ENCODE assay signal across 23 cellular contexts in genomic region chr10:35890970-35891330, GRCh38.
DNase-seq lines count a peak whose midpoint lies in the region; ATAC-seq, FAIRE-seq and TF ChIP-seq lines count a peak whose summit lies in the region.
"Had no signal": no experiment of that assay in that cellular context is flagged by ENCODE, and none has a peak within 500 bp of the region (broad histone marks: within the 10 kb centered on the region; RNA-seq: fewer than 3 reads in every experiment).

No MANE protein-coding gene starts in this region.

- H2AFZ ChIP-seq in mesenchymal stem cell (ENCODE audit: low read depth, low read length) (no peak overlapping the region), smooth muscle cell (ENCODE audit: low read depth) (peak overlapping the region; percentile 16)

- peaks cover 7% of the 10 kb centered on the region for H3K4me1 ChIP-seq in colonic mucosa
- no peaks in the 10 kb centered on the region for H3K4me1 ChIP-seq in mesenchymal stem cell (ENCODE audit: control insufficient read depth, insufficient read depth, low read depth, low read length)
- H3K4me1 ChIP-seq in smooth muscle cell (ENCODE audit: low read depth) = peaks cover 23% of the 10 kb centered on the region
- H3K4me1 ChIP-seq: HAP-1, left ventricle myocardium inferior, thyroid gland had no signal

- no peaks in the 10 kb centered on the region for H3K36me3 Mint-ChIP-seq in mesothelial cell of epicardium
- H3K36me3 Mint-ChIP-seq: activated naive CD4-positive, alpha-beta T cell treated with anti-CD3 and anti-CD28 coated beads, Interleukin-2, amount 10 ng/mL, durations not matched to agents 7 days and 5 days had no signal

- TF ChIP-seq POLR2A in GM12891 (IDR thresholded peaks at IDR 0.05; ENCODE audit: low read depth, low read length) = no peak

- peak overlapping the region; percentile 77 for H4K8ac ChIP-seq in mesenchymal stem cell (ENCODE audit: low read length)

- H3K4me1 Mint-ChIP-seq in mesothelial cell of epicardium = peaks cover 38% of the 10 kb centered on the region
- H3K4me1 Mint-ChIP-seq: activated naive CD4-positive, alpha-beta T cell treated with anti-CD3 and anti-CD28 coated beads, Interleukin-2, amount 10 ng/mL, durations not matched to agents 7 days and 5 days had no signal

- H3K4me3 ChIP-seq in colonic mucosa = no peak overlapping the region
- no peak overlapping the region for H3K4me3 ChIP-seq in mesenchymal stem cell (ENCODE audit: insufficient read depth in 1 of 2, low read depth in 1 of 2, low read length in 2 of 2)
- no peak overlapping the region for H3K4me3 ChIP-seq in smooth muscle cell
- H3K4me3 ChIP-seq: HAP-1, left ventricle myocardium inferior, thyroid gland had no signal

- H4K91ac ChIP-seq in mesenchymal stem cell (ENCODE audit: low read length) = no peak overlapping the region

- H2AK5ac ChIP-seq in mesenchymal stem cell (ENCODE audit: low read length, severe bottlenecking) = no peak overlapping the region

- H3K27ac ChIP-seq in colonic mucosa (peak overlapping the region; percentile 65), mesenchymal stem cell (ENCODE audit: low read length, poor library complexity, severe bottlenecking) (no peak overlapping the region), smooth muscle cell (ENCODE audit: low read depth) (peak overlapping the region; percentile 65)
- H3K27ac ChIP-seq: left ventricle myocardium inferior, thyroid gland had no signal

- no peak overlapping the region for H2BK15ac ChIP-seq in mesenchymal stem cell (ENCODE audit: low read depth, poor library complexity, severe bottlenecking)

- peaks cover 12% of the 10 kb centered on the region for H3K9me3 Mint-ChIP-seq in mesothelial cell of epicardium

- peak overlapping the region in 1 of 2 donors; percentile 13 for H3K9ac ChIP-seq in colonic mucosa (ENCODE audit: low read depth in 2 of 2, low read length in 2 of 2)
- H3K9ac ChIP-seq in mesenchymal stem cell (ENCODE audit: low read length) = no peak overlapping the region
- no peak overlapping the region for H3K9ac ChIP-seq in smooth muscle cell (ENCODE audit: low read depth)

- H3K27me3 Mint-ChIP-seq in mesothelial cell of epicardium (ENCODE audit: low read depth) = peaks cover 5% of the 10 kb centered on the region
- H3K27me3 Mint-ChIP-seq: activated naive CD4-positive, alpha-beta T cell treated with anti-CD3 and anti-CD28 coated beads, Interleukin-2, amount 10 ng/mL, durations not matched to agents 7 days and 5 days had no signal

- intact Hi-C loops in colonic mucosa (cut with DNase I) = no loop called here

- no peak overlapping the region for H2BK5ac ChIP-seq in mesenchymal stem cell (ENCODE audit: low read depth, low read length, poor library complexity, severe bottlenecking)

- no peak for FAIRE-seq in GM12891 (lab: Jason Lieb, UNC)
- FAIRE-seq: G401.6 had no signal

- no peaks in the 10 kb centered on the region for H3K27me3 ChIP-seq in colonic mucosa
- H3K27me3 ChIP-seq in mesenchymal stem cell (ENCODE audit: control insufficient read depth in 1 of 2, insufficient read depth in 1 of 2, low read length in 2 of 2) = no peaks in the 10 kb centered on the region
- peaks cover 2% of the 10 kb centered on the region for H3K27me3 ChIP-seq in smooth muscle cell (ENCODE audit: low read depth)
- H3K27me3 ChIP-seq: thyroid gland had no signal

- H3K18ac ChIP-seq in mesenchymal stem cell (ENCODE audit: low read depth in 1 of 2, low read length in 2 of 2) = no peak overlapping the region

- H3K79me1 ChIP-seq in mesenchymal stem cell (replicated peaks; ENCODE audit: low read length, poor library complexity, severe bottlenecking) = no peaks in the 10 kb centered on the region

- H3K4me3 Mint-ChIP-seq in mesothelial cell of epicardium = no peak overlapping the region
- H3K4me3 Mint-ChIP-seq: activated naive CD4-positive, alpha-beta T cell treated with anti-CD3 and anti-CD28 coated beads, Interleukin-2, amount 10 ng/mL, durations not matched to agents 7 days and 5 days; CD4-positive, alpha-beta T cell had no signal

- DNase-seq in NCI-H82 (lab: John Stamatoyannopoulos, UW) (peak; percentile 68), colonic mucosa (no peak), mesenchymal stem cell (peak; percentile 55), smooth muscle cell (lab: John Stamatoyannopoulos, UW; ENCODE audit: unreplicated experiment) (no peak), GM12891 (ENCODE audit: insufficient read length, low spot score) (no peak), mesothelial cell of epicardium (ENCODE audit: low spot score in 2 of 2, unreplicated experiment in 2 of 2) (no peak), KBM-7 (no peak)
- DNase-seq: activated CD4-positive, alpha-beta T cell treated with anti-CD3 and anti-CD28 coated beads for 48 hours; activated naive CD4-positive, alpha-beta T cell treated with anti-CD3 and anti-CD28 coated beads, Interleukin-2, amount 10 ng/mL, durations not matched to agents 7 days and 5 days; anterior cingulate cortex; CD4-positive, alpha-beta T cell; DMS 273 treated with DMSO at 0.1 percent for 48 hours; left ventricle myocardium inferior; NCI-H146; SIG-M5; stimulated activated CD4-positive, alpha-beta T cell treated with anti-CD3 and anti-CD28 coated beads, Interleukin-4, amount 100 ng/mL, for 24 hours; stimulated activated naive CD4-positive, alpha-beta T cell treated with Interleukin-2 at 50 U/mL for 16 hours; T-helper 1 cell; thyroid gland had no signal

- TF ChIP-seq CTCF in colonic mucosa (IDR thresholded peaks at IDR 0.05) (no peak), smooth muscle cell (IDR thresholded peaks at IDR 0.05; ENCODE audit: borderline replicate concordance, insufficient read depth, poor library complexity, severe bottlenecking) (no peak), mesothelial cell of epicardium (IDR thresholded peaks at IDR 0.05; ENCODE audit: unreplicated experiment) (no peak)

- H3K23ac ChIP-seq in mesenchymal stem cell (ENCODE audit: low read length in 2 of 2) = no peak overlapping the region

- H3K14ac ChIP-seq in mesenchymal stem cell (ENCODE audit: low read length in 2 of 2) = no peak overlapping the region

- no peak overlapping the region for H3K4ac ChIP-seq in mesenchymal stem cell (ENCODE audit: low read depth in 1 of 2, low read length in 2 of 2)

- no peaks in the 10 kb centered on the region for H3K79me2 ChIP-seq in smooth muscle cell (ENCODE audit: low read depth)

- H3K27ac Mint-ChIP-seq in mesothelial cell of epicardium = no peak overlapping the region
- H3K27ac Mint-ChIP-seq: activated naive CD4-positive, alpha-beta T cell treated with anti-CD3 and anti-CD28 coated beads, Interleukin-2, amount 10 ng/mL, durations not matched to agents 7 days and 5 days; CD4-positive, alpha-beta T cell had no signal

- H3K9me3 ChIP-seq in colonic mucosa (no peaks in the 10 kb centered on the region), mesenchymal stem cell (ENCODE audit: control insufficient read depth, low read length) (no peaks in the 10 kb centered on the region), smooth muscle cell (replicated peaks; ENCODE audit: low read depth) (no peaks in the 10 kb centered on the region)
- H3K9me3 ChIP-seq: HAP-1, thyroid gland had no signal

- H3K36me3 ChIP-seq in colonic mucosa (no peaks in the 10 kb centered on the region), mesenchymal stem cell (ENCODE audit: control insufficient read depth in 1 of 2, insufficient read depth in 2 of 2, low read depth in 1 of 2, low read length in 2 of 2) (no peaks in the 10 kb centered on the region), smooth muscle cell (ENCODE audit: low read depth) (no peaks in the 10 kb centered on the region)
- H3K36me3 ChIP-seq: HAP-1, left ventricle myocardium inferior, thyroid gland had no signal

- H3K4me2 ChIP-seq in mesenchymal stem cell (ENCODE audit: low read length, poor library complexity, severe bottlenecking) (no peak overlapping the region), smooth muscle cell (peak overlapping the region; percentile 66)

- ATAC-seq in HG02981 (IDR thresholded peaks at IDR 0.05; ENCODE audit: unreplicated experiment) = no peak
- ATAC-seq: esophagus mucosa had no signal

- H3F3A ChIP-seq in smooth muscle cell (ENCODE audit: low read depth) = peaks cover 27% of the 10 kb centered on the region

- H4K20me1 ChIP-seq in smooth muscle cell (ENCODE audit: low read depth) = no peaks in the 10 kb centered on the region

- in situ Hi-C loops in KBM-7 (cut with MboI; ENCODE audit: low pct_unique_long_range_greater_than_20kb, low sequenced_read_pairs) = no loop called here

- WGBS in mesenchymal stem cell = 6% methylated on average over 2 of the region's 2 CpGs
- 22% methylated on average over 2 of the region's 2 CpGs for WGBS in smooth muscle cell (ENCODE audit: low lambda C conversion rate)

- H2BK120ac ChIP-seq in mesenchymal stem cell (ENCODE audit: low read depth, low read length) = no peak overlapping the region

- no peak overlapping the region for H2BK12ac ChIP-seq in mesenchymal stem cell (ENCODE audit: low read length in 2 of 2)

TF ChIP-seq in GM12891, 5 proteins besides CTCF, POLR2A, EP300 and RAD21:
- no peak for TF ChIP-seq SPI1 (IDR thresholded peaks at IDR 0.05; ENCODE audit: low read depth, low read length)
- no peak for TF ChIP-seq POLR2AphosphoS5 (IDR thresholded peaks at IDR 0.05; ENCODE audit: low read depth, low read length)
- no peak for TF ChIP-seq TAF1 (IDR thresholded peaks at IDR 0.05; ENCODE audit: low read depth, low read length)
- no peak for TF ChIP-seq PAX5 (IDR thresholded peaks at IDR 0.05; ENCODE audit: insufficient read depth, low read length, severe bottlenecking)
- TF ChIP-seq POU2F2 (IDR thresholded peaks at IDR 0.05; ENCODE audit: low read depth, low read length) = no peak

Comparison
In these comparisons a context has a peak if more than half of its experiments do, and no peak if none do; other contexts are left out.
1. DNase-seq: peak in NCI-H82 (single experiment) and mesenchymal stem cell (single experiment); none in colonic mucosa (single experiment), smooth muscle cell (single experiment), GM12891 (single experiment), mesothelial cell of epicardium (0 of 2) and KBM-7 (single experiment).